In the genomic region with DNA sequence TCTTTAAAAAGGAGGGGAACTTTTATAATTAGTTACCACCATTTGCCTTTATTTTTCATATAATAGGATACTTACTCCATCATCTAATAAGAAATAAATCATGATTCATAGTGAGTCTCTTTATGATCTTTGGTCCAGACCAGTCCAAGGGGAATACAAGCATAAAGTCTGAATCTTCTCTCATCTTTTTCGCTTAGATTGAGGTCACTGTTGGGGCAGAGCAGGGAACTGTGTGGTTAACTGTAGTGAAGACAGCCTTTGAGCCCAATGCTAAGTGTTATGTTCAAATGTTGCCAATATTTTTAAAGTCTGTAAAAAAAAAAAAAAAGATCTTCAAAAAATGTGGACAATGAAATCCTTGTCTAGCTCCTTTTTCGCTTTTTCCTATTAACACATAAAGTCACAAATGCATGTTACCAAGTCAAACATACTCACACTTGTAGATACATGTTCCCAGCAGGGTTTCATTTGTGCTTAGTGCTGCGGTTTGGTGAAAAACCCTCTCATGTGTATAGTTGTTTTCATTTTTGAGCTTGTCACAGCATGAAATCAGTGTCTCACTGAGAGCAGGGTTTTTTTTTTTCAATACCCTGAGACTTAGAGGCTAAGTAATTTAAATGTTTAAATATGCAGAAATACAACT, we compare ENCODE assay signal across 11 cellular contexts.
A peak's percentile ranks its signal among the peaks of the same experiment; 100 is the strongest.
DNase-seq lines count a peak whose midpoint lies in the region; ATAC-seq, FAIRE-seq and TF ChIP-seq lines count a peak whose summit lies in the region.
"Had no signal": no experiment of that assay in that cellular context is flagged by ENCODE, and none has a peak within 500 bp of the region (broad histone marks: within the 10 kb centered on the region; RNA-seq: fewer than 3 reads in every experiment).

No MANE protein-coding gene starts in this region.

- intact Hi-C loops in activated T-helper 1 cell treated with anti-CD3 and anti-CD28 coated beads, Interleukin-12 subunit alpha, Interleukin-12 subunit beta, Interleukin-2, Interleukin-4 antibody, amounts not matched to agents 30 ng/mL and 10 ng/mL and 1 ng/mL, durations not matched to agents 14 hours and 24 hours and 36 hours (cut with micrococcal nuclease): no loop called here

- H4K20me1 ChIP-seq in astrocyte (ENCODE audit: insufficient read depth, low read length): no peaks in the 10 kb centered on the region

- no peak overlapping the region for H3K27ac ChIP-seq in astrocyte (ENCODE audit: low read depth, low read length)

- no peaks in the 10 kb centered on the region for H3K9me3 Mint-ChIP-seq in astrocyte (ENCODE audit: unreplicated experiment)
- peaks cover 4% of the 10 kb centered on the region for H3K9me3 Mint-ChIP-seq in activated T-helper 1 cell treated with anti-CD3 and anti-CD28 coated beads, Interleukin-12 subunit alpha, Interleukin-12 subunit beta, Interleukin-2, Interleukin-4 antibody, amounts not matched to agents 30 ng/mL and 10 ng/mL and 1 ng/mL, durations not matched to agents 14 hours and 24 hours and 36 hours

- no peaks in the 10 kb centered on the region for H3K36me3 ChIP-seq in astrocyte (ENCODE audit: insufficient read depth, low read length)

- no peak for FAIRE-seq in astrocyte (lab: Jason Lieb, UNC)

- H3K36me3 Mint-ChIP-seq in astrocyte (ENCODE audit: low read depth, unreplicated experiment): no peaks in the 10 kb centered on the region
- H3K36me3 Mint-ChIP-seq in activated T-helper 1 cell treated with anti-CD3 and anti-CD28 coated beads, Interleukin-12 subunit alpha, Interleukin-12 subunit beta, Interleukin-2, Interleukin-4 antibody, amounts not matched to agents 30 ng/mL and 10 ng/mL and 1 ng/mL, durations not matched to agents 14 hours and 24 hours and 36 hours (ENCODE audit: low read depth): no peaks in the 10 kb centered on the region

- no peaks in the 10 kb centered on the region for H3K27me3 ChIP-seq in astrocyte (ENCODE audit: insufficient read depth, low read length)

- H3K4me2 ChIP-seq in astrocyte (ENCODE audit: low read length): peak overlapping the region; percentile 39

- no peak overlapping the region for H3K4me3 Mint-ChIP-seq in astrocyte (ENCODE audit: unreplicated experiment)
- H3K4me3 Mint-ChIP-seq in activated T-helper 1 cell treated with anti-CD3 and anti-CD28 coated beads, Interleukin-12 subunit alpha, Interleukin-12 subunit beta, Interleukin-2, Interleukin-4 antibody, amounts not matched to agents 30 ng/mL and 10 ng/mL and 1 ng/mL, durations not matched to agents 14 hours and 24 hours and 36 hours: no peak overlapping the region
- H3K4me3 Mint-ChIP-seq: T-helper 17 cell had no signal

- DNase-seq in astrocyte (ENCODE audit: low read depth) (peak; percentile 31), myocyte (ENCODE audit: low read depth) (peak; percentile 19), cerebellar cortex (ENCODE audit: low spot score) (no peak), DMS153 treated with DMSO at 0.1 percent for 48 hours (lab: John Stamatoyannopoulos, UW; ENCODE audit: unreplicated experiment) (no peak)
- no peak for DNase-seq in activated T-helper 1 cell treated with anti-CD3 and anti-CD28 coated beads, Interleukin-12 subunit alpha, Interleukin-12 subunit beta, Interleukin-2, Interleukin-4 antibody, amounts not matched to agents 30 ng/mL and 10 ng/mL and 1 ng/mL, durations not matched to agents 14 hours and 24 hours and 36 hours (ENCODE audit: low spot score)
- no peak for DNase-seq in activated CD4-positive, alpha-beta T cell treated with anti-CD3 and anti-CD28 coated beads for 4 hours
- DNase-seq: NCI-H345, T-helper 17 cell had no signal

- H3K4me1 Mint-ChIP-seq in astrocyte (ENCODE audit: low read depth, unreplicated experiment): peaks cover 7% of the 10 kb centered on the region
- no peaks in the 10 kb centered on the region for H3K4me1 Mint-ChIP-seq in activated T-helper 1 cell treated with anti-CD3 and anti-CD28 coated beads, Interleukin-12 subunit alpha, Interleukin-12 subunit beta, Interleukin-2, Interleukin-4 antibody, amounts not matched to agents 30 ng/mL and 10 ng/mL and 1 ng/mL, durations not matched to agents 14 hours and 24 hours and 36 hours (ENCODE audit: low read depth)

- peak overlapping the region; percentile 50 for H3K27ac Mint-ChIP-seq in astrocyte (ENCODE audit: unreplicated experiment)
- no peak overlapping the region for H3K27ac Mint-ChIP-seq in activated T-helper 1 cell treated with anti-CD3 and anti-CD28 coated beads, Interleukin-12 subunit alpha, Interleukin-12 subunit beta, Interleukin-2, Interleukin-4 antibody, amounts not matched to agents 30 ng/mL and 10 ng/mL and 1 ng/mL, durations not matched to agents 14 hours and 24 hours and 36 hours
- H3K27ac Mint-ChIP-seq: T-helper 17 cell had no signal

- ATAC-seq in GM18867 (IDR thresholded peaks at IDR 0.05; ENCODE audit: unreplicated experiment) (peak; percentile 97), HG03060 (IDR thresholded peaks at IDR 0.05; ENCODE audit: low read depth, unreplicated experiment) (peak; percentile 40)
- ATAC-seq: left lobe of liver, T-helper 17 cell had no signal

- no peaks in the 10 kb centered on the region for H3K9me3 ChIP-seq in astrocyte (ENCODE audit: insufficient read depth, low read depth, low read length)

- H3K4me1 ChIP-seq in astrocyte (ENCODE audit: insufficient read depth, low read length): peaks cover 4% of the 10 kb centered on the region

- H3K79me2 ChIP-seq in astrocyte (ENCODE audit: insufficient read depth, low read length): no peaks in the 10 kb centered on the region

- no peaks in the 10 kb centered on the region for H3K27me3 Mint-ChIP-seq in astrocyte (ENCODE audit: low read depth, unreplicated experiment)
- no peaks in the 10 kb centered on the region for H3K27me3 Mint-ChIP-seq in activated T-helper 1 cell treated with anti-CD3 and anti-CD28 coated beads, Interleukin-12 subunit alpha, Interleukin-12 subunit beta, Interleukin-2, Interleukin-4 antibody, amounts not matched to agents 30 ng/mL and 10 ng/mL and 1 ng/mL, durations not matched to agents 14 hours and 24 hours and 36 hours (ENCODE audit: insufficient read depth)
- H3K27me3 Mint-ChIP-seq: T-helper 17 cell had no signal

- H2AFZ ChIP-seq in astrocyte (ENCODE audit: low read depth, low read length): no peak overlapping the region

- no peak overlapping the region for H3K9ac ChIP-seq in astrocyte (ENCODE audit: low read length)

- no peak for TF ChIP-seq CTCF in astrocyte (IDR thresholded peaks at IDR 0.05; ENCODE audit: insufficient read depth, low read depth, low read length)

- no peak overlapping the region for H3K4me3 ChIP-seq in astrocyte (ENCODE audit: insufficient read depth, low read depth, low read length)

Comparison
In these comparisons a context has a peak if more than half of its experiments do, and no peak if none do; other contexts are left out.
1. DNase-seq: peak in astrocyte (single experiment) and myocyte (single experiment); none in activated T-helper 1 cell treated with anti-CD3 and anti-CD28 coated beads, Interleukin-12 subunit alpha, Interleukin-12 subunit beta, Interleukin-2, Interleukin-4 antibody, amounts not matched to agents 30 ng/mL and 10 ng/mL and 1 ng/mL, durations not matched to agents 14 hours and 24 hours and 36 hours (single experiment), activated CD4-positive, alpha-beta T cell treated with anti-CD3 and anti-CD28 coated beads for 4 hours (0 of 2), cerebellar cortex (single experiment) and DMS153 treated with DMSO at 0.1 percent for 48 hours (single experiment).